Comparison of ENCODE assay signal across 9 cellular contexts in the genomic region with DNA sequence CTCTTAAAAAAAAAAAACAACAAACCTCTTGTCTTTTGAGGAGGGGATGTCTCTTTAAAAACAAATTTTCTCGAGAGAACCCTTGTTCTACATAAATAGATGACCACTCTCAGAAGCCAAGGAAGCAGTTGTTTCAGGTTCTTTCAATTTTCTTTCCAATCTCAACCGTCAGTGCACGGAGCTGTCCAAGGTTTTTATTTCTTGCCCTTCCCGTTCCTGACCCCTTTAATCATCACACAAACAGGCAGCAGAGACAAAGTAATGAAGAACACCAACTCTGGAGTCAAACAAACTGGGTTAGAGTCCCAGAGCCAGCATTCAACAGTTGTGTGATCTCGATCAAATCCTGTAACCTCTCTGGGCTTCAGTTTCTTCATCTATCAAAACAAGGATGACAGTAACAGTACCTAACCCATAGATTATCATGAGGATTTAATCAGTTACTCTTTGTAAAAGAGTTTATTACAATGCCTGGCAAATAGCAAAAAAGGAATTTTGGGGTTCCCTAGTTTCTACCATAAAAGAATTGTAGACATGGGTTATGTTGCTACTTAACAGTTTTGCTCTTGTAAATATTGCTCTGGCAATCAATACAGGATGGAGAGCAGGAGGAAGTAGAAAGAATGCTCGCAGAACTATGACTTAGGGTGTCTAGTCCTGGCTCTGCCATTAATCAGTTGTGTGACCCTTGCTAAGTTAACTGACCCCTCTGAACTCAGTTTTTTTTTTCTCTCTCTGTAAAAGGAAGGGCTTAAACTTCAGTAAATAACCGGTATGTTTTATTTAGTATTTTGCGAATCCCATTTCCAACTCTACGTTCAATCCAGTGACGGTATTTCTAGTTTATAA. TPM values are rescaled to one million over a fixed set of nuclear protein-coding genes. Genes with fewer than 3 reads are reported as not detected.
A peak's percentile ranks its signal among the peaks of the same experiment; 100 is the strongest.
DNase-seq lines count a peak whose midpoint lies in the region; ATAC-seq and TF ChIP-seq lines count a peak whose summit lies in the region.
"Had no signal": no experiment of that assay in that cellular context is flagged by ENCODE, and none has a peak within 500 bp of the region (broad histone marks: within the 10 kb centered on the region; RNA-seq: fewer than 3 reads in every experiment).

No MANE protein-coding gene starts in this region.

- H3K4me1 ChIP-seq in skeletal muscle tissue (ENCODE audit: control insufficient read depth in 3 of 3, insufficient read depth in 3 of 3, low read length in 3 of 3), result peaks cover 14 to 15% (median 14%) of the 10 kb centered on the region in 3 donors

- no peaks in the 10 kb centered on the region for H3K9me3 Mint-ChIP-seq in activated CD8-positive, alpha-beta memory T cell treated with anti-CD3 and anti-CD28 coated beads, Interleukin-2, amount 10 ng/mL, durations not matched to agents 7 days and 5 days (ENCODE audit: low read depth)

- H3K27ac ChIP-seq in skeletal muscle tissue (ENCODE audit: low read depth, low read length), result no peak overlapping the region

- TF ChIP-seq CTCF in fibroblast of villous mesenchyme (IDR thresholded peaks at IDR 0.05; ENCODE audit: insufficient read depth, low read depth, low read length), result no peak

- H3K4me3 ChIP-seq in fibroblast of villous mesenchyme (ENCODE audit: low read depth, low read length) (no peak overlapping the region), skeletal muscle tissue (ENCODE audit: low read length in 3 of 3) (peak overlapping the region in 2 of 3 donors; percentile 75 to 88)

- H3K27ac Mint-ChIP-seq in activated CD8-positive, alpha-beta memory T cell treated with anti-CD3 and anti-CD28 coated beads, Interleukin-2, amount 10 ng/mL, durations not matched to agents 7 days and 5 days, result no peak overlapping the region
- H3K27ac Mint-ChIP-seq in T-helper 17 cell, result peak overlapping the region; percentile 90

- H3K9me3 ChIP-seq in T-helper 17 cell (ENCODE audit: control insufficient read depth, low read length, poor library complexity, severe bottlenecking) (no peaks in the 10 kb centered on the region), skeletal muscle tissue (ENCODE audit: control insufficient read depth in 3 of 3, low read length in 3 of 3) (no peaks in the 10 kb centered on the region)

- CTCF ChIA-PET in activated CD8-positive, alpha-beta memory T cell treated with anti-CD3 and anti-CD28 coated beads, Interleukin-2, amount 10 ng/mL, durations not matched to agents 7 days and 5 days (lab: Charles Lee), result interaction anchor here (1.5 kb wide), 1 partner anchor 171 kb away, joined by 4 read pairs; no protein-coding TSS in a partner anchor

- ATAC-seq in activated CD8-positive, alpha-beta memory T cell treated with anti-CD3 and anti-CD28 coated beads, Interleukin-2, amount 10 ng/mL, durations not matched to agents 7 days and 5 days, result no peak
- no peak for ATAC-seq in T-helper 17 cell
- ATAC-seq in HG03135 (IDR thresholded peaks at IDR 0.05; ENCODE audit: unreplicated experiment), result no peak

- peak overlapping the region in 2 of 3 donors; percentile 62 to 87 for H3K9ac ChIP-seq in skeletal muscle tissue (ENCODE audit: low read depth in 1 of 3, low read length in 3 of 3)

- H3K27me3 Mint-ChIP-seq in activated CD8-positive, alpha-beta memory T cell treated with anti-CD3 and anti-CD28 coated beads, Interleukin-2, amount 10 ng/mL, durations not matched to agents 7 days and 5 days, result peaks cover 26% of the 10 kb centered on the region
- H3K27me3 Mint-ChIP-seq in T-helper 17 cell, result peaks cover 10% of the 10 kb centered on the region

- DNase-seq in activated CD8-positive, alpha-beta memory T cell treated with anti-CD3 and anti-CD28 coated beads, Interleukin-2, amount 10 ng/mL, durations not matched to agents 7 days and 5 days, result no peak
- no peak for DNase-seq in activated CD8-positive, alpha-beta memory T cell treated with anti-CD3 and anti-CD28 coated beads, Interleukin-2, amount 50 U/mL, for 48 hours
- DNase-seq in T-helper 17 cell (no peak), fibroblast of villous mesenchyme (ENCODE audit: low read depth) (peak; percentile 32)
- no peak for DNase-seq in activated effector memory CD4-positive, alpha-beta T cell treated with anti-CD3 and anti-CD28 coated beads, Interleukin-2, amount 50 U/mL, for 16 hours
- no peak for DNase-seq in stimulated activated CD4-positive, alpha-beta T cell treated with anti-CD3 and anti-CD28 coated beads, Interleukin-1b, Interleukin-23, amount 100 ng/mL, for 48 hours
- DNase-seq: AML-193 had no signal

- H3K36me3 Mint-ChIP-seq in activated CD8-positive, alpha-beta memory T cell treated with anti-CD3 and anti-CD28 coated beads, Interleukin-2, amount 10 ng/mL, durations not matched to agents 7 days and 5 days, result peaks cover 8% of the 10 kb centered on the region
- no peaks in the 10 kb centered on the region for H3K36me3 Mint-ChIP-seq in T-helper 17 cell (ENCODE audit: low read depth)

- H3K27me3 ChIP-seq in skeletal muscle tissue (ENCODE audit: control insufficient read depth in 3 of 3, insufficient read depth in 3 of 3, low read length in 3 of 3), result no peaks in the 10 kb centered on the region

- H3K36me3 ChIP-seq in skeletal muscle tissue (ENCODE audit: control insufficient read depth in 3 of 3, insufficient read depth in 3 of 3, low read length in 3 of 3), result no peaks in the 10 kb centered on the region

- peak overlapping the region; percentile 73 for H3K4me3 Mint-ChIP-seq in activated CD8-positive, alpha-beta memory T cell treated with anti-CD3 and anti-CD28 coated beads, Interleukin-2, amount 10 ng/mL, durations not matched to agents 7 days and 5 days
- peak overlapping the region; percentile 90 for H3K4me3 Mint-ChIP-seq in T-helper 17 cell

- peaks cover 29% of the 10 kb centered on the region for H3K4me1 Mint-ChIP-seq in activated CD8-positive, alpha-beta memory T cell treated with anti-CD3 and anti-CD28 coated beads, Interleukin-2, amount 10 ng/mL, durations not matched to agents 7 days and 5 days
- peaks cover 14% of the 10 kb centered on the region for H3K4me1 Mint-ChIP-seq in T-helper 17 cell

RNA-seq across cellular contexts. Expression of gene NIM1K, which starts 1.0 kb away (rescaled TPM):
- under 1 TPM; 0.50 to 0.66 TPM for total RNA-seq in activated CD8-positive, alpha-beta memory T cell treated with anti-CD3 and anti-CD28 coated beads, Interleukin-2, amount 10 ng/mL, durations not matched to agents 7 days and 5 days
- 1 to 10 TPM in 1 of 2 donors, under 1 TPM in 1; 0.76 to 1.1 TPM for total RNA-seq in T-helper 17 cell
- total RNA-seq in fibroblast of villous mesenchyme, result under 0.01 and 0.43 TPM in 2 replicates
- 0.52 TPM for total RNA-seq in skeletal muscle tissue
